1 cellular context compared by ENCODE assay signal in genomic region chr12:6827437-6827894, GRCh38.
TF ChIP-seq lines count a peak whose summit lies in the region.

No MANE protein-coding gene starts in this region.

TF ChIP-seq in IMR-90, 13 proteins besides CTCF, POLR2A, EP300 and RAD21:
- peak; percentile 71; the same call in 1 of the 2 replicates for TF ChIP-seq MXI1 (IDR thresholded peaks at IDR 0.05; ENCODE audit: borderline replicate concordance, low read depth, low read length)
- TF ChIP-seq USF2 (IDR thresholded peaks at IDR 0.05; ENCODE audit: low read depth, low read length) = peak; percentile 85
- no peak for TF ChIP-seq MAFK (IDR thresholded peaks at IDR 0.05; ENCODE audit: low read depth, low read length)
TF ChIP-seq in IMR-90: peak in this region for 2.
